23 cellular contexts compared by ENCODE assay signal in the genomic region with DNA sequence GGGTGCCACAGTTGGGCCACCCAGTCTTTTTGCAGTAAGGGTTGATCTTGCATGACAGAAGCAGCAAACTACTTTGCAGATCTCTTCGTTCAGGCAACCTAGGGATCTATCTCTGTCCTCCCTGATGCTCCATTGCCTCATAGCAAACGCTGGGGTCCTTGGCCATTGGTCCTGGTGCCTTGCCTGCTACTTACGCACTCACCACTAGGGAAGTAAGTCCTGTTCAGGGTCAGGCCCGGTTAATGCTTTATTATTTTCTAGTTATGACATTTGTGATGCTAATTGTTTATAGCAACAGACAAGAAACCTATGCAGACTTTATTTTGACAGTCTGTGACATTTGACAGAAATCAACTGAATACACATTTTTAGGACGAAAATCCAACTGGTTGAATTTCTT.
"Had no signal": no experiment of that assay in that cellular context is flagged by ENCODE, and none has a peak within 500 bp of the region (broad histone marks: within the 10 kb centered on the region; RNA-seq: fewer than 3 reads in every experiment).

No MANE protein-coding gene starts in this region.

- FAIRE-seq: astrocyte, bronchial epithelial cell, islet of Langerhans had no signal

- H3K79me2 ChIP-seq: parathyroid adenoma had no signal

- ATAC-seq: activated CD4-positive, alpha-beta T cell treated with anti-CD3 and anti-CD28 coated beads for 36 hours; activated CD8-positive, alpha-beta memory T cell treated with anti-CD3 and anti-CD28 coated beads, Interleukin-2, amount 10 ng/mL, durations not matched to agents 7 days and 5 days; gastrocnemius medialis; heart left ventricle; left lobe of liver; upper lobe of right lung had no signal

- H3K36me3 ChIP-seq: gastrocnemius medialis, heart left ventricle, neutrophil, stomach, upper lobe of right lung had no signal

- H3K36me3 Mint-ChIP-seq: activated CD4-positive, alpha-beta memory T cell treated with anti-CD3 and anti-CD28 coated beads for 36 hours; activated CD8-positive, alpha-beta memory T cell treated with anti-CD3 and anti-CD28 coated beads, Interleukin-2, amount 10 ng/mL, durations not matched to agents 7 days and 5 days; activated naive CD4-positive, alpha-beta T cell treated with anti-CD3 and anti-CD28 coated beads, Interleukin-2, amount 10 ng/mL, durations not matched to agents 7 days and 5 days; naive B cell had no signal

- H3K27me3 Mint-ChIP-seq: activated CD4-positive, alpha-beta memory T cell treated with anti-CD3 and anti-CD28 coated beads for 36 hours; activated CD4-positive, alpha-beta T cell treated with anti-CD3 and anti-CD28 coated beads for 36 hours; activated CD8-positive, alpha-beta memory T cell treated with anti-CD3 and anti-CD28 coated beads, Interleukin-2, amount 10 ng/mL, durations not matched to agents 7 days and 5 days; activated naive CD4-positive, alpha-beta T cell treated with anti-CD3 and anti-CD28 coated beads, Interleukin-2, amount 10 ng/mL, durations not matched to agents 7 days and 5 days; dendritic cell treated with granulocyte-macrophage colony-stimulating factor and Interleukin-4, amounts not matched to agents 40 ng/mL and 50 ng/mL, for 4 days; naive B cell had no signal

- H3K9me3 ChIP-seq: gastrocnemius medialis, heart left ventricle, neutrophil, stomach, testis, upper lobe of right lung had no signal

- H2AFZ ChIP-seq: parathyroid adenoma had no signal

- H3K9me3 Mint-ChIP-seq: activated CD4-positive, alpha-beta memory T cell treated with anti-CD3 and anti-CD28 coated beads for 36 hours; activated naive CD4-positive, alpha-beta T cell treated with anti-CD3 and anti-CD28 coated beads, Interleukin-2, amount 10 ng/mL, durations not matched to agents 7 days and 5 days; dendritic cell treated with granulocyte-macrophage colony-stimulating factor and Interleukin-4, amounts not matched to agents 40 ng/mL and 50 ng/mL, for 4 days had no signal

- DNase-seq: activated CD4-positive, alpha-beta memory T cell treated with anti-CD3 and anti-CD28 coated beads for 36 hours; activated CD4-positive, alpha-beta T cell treated with anti-CD3 and anti-CD28 coated beads for 36 hours; activated CD8-positive, alpha-beta memory T cell treated with anti-CD3 and anti-CD28 coated beads, Interleukin-2, amount 10 ng/mL, durations not matched to agents 7 days and 5 days; activated naive CD4-positive, alpha-beta T cell treated with anti-CD3 and anti-CD28 coated beads, Interleukin-2, amount 10 ng/mL, durations not matched to agents 7 days and 5 days; activated T-cell treated with anti-CD3 and anti-CD28 coated beads, Interleukin-2, amount 50 U/mL, for 1 hour; effector memory CD4-positive, alpha-beta T cell; gastrocnemius medialis; heart left ventricle; naive B cell; stimulated activated CD4-positive, alpha-beta T cell treated with anti-CD3 and anti-CD28 coated beads, Interleukin-2, amount 100 ng/mL, for 24 hours; stomach; T-helper 9 cell; testis; upper lobe of right lung had no signal

- H3K4me1 Mint-ChIP-seq: activated CD4-positive, alpha-beta T cell treated with anti-CD3 and anti-CD28 coated beads for 36 hours; activated CD8-positive, alpha-beta memory T cell treated with anti-CD3 and anti-CD28 coated beads, Interleukin-2, amount 10 ng/mL, durations not matched to agents 7 days and 5 days; activated naive CD4-positive, alpha-beta T cell treated with anti-CD3 and anti-CD28 coated beads, Interleukin-2, amount 10 ng/mL, durations not matched to agents 7 days and 5 days; naive B cell had no signal

- H3K27me3 ChIP-seq: gastrocnemius medialis, heart left ventricle, neutrophil, stomach, testis, upper lobe of right lung had no signal

- H3K4me1 ChIP-seq: gastrocnemius medialis, heart left ventricle, parathyroid adenoma, testis, upper lobe of right lung had no signal

- H3K9ac ChIP-seq: parathyroid adenoma had no signal

- H3K4me3 ChIP-seq: gastrocnemius medialis, heart left ventricle, stomach, testis, upper lobe of right lung had no signal

- H3K27ac Mint-ChIP-seq: activated CD4-positive, alpha-beta memory T cell treated with anti-CD3 and anti-CD28 coated beads for 36 hours; activated CD4-positive, alpha-beta T cell treated with anti-CD3 and anti-CD28 coated beads for 36 hours; activated CD8-positive, alpha-beta memory T cell treated with anti-CD3 and anti-CD28 coated beads, Interleukin-2, amount 10 ng/mL, durations not matched to agents 7 days and 5 days; activated naive CD4-positive, alpha-beta T cell treated with anti-CD3 and anti-CD28 coated beads, Interleukin-2, amount 10 ng/mL, durations not matched to agents 7 days and 5 days; dendritic cell treated with granulocyte-macrophage colony-stimulating factor and Interleukin-4, amounts not matched to agents 40 ng/mL and 50 ng/mL, for 4 days; naive B cell had no signal

- H3K27ac ChIP-seq: epithelial cell of prostate, gastrocnemius medialis, heart left ventricle, neutrophil, parathyroid adenoma, stomach, testis, upper lobe of right lung, VCaP had no signal

- H3K4me3 Mint-ChIP-seq: activated CD4-positive, alpha-beta memory T cell treated with anti-CD3 and anti-CD28 coated beads for 36 hours; activated CD4-positive, alpha-beta T cell treated with anti-CD3 and anti-CD28 coated beads for 36 hours; activated CD8-positive, alpha-beta memory T cell treated with anti-CD3 and anti-CD28 coated beads, Interleukin-2, amount 10 ng/mL, durations not matched to agents 7 days and 5 days; activated naive CD4-positive, alpha-beta T cell treated with anti-CD3 and anti-CD28 coated beads, Interleukin-2, amount 10 ng/mL, durations not matched to agents 7 days and 5 days; dendritic cell treated with granulocyte-macrophage colony-stimulating factor and Interleukin-4, amounts not matched to agents 40 ng/mL and 50 ng/mL, for 4 days; naive B cell had no signal
